Comparison of ENCODE assay signal across 8 cellular contexts in the genomic region with DNA sequence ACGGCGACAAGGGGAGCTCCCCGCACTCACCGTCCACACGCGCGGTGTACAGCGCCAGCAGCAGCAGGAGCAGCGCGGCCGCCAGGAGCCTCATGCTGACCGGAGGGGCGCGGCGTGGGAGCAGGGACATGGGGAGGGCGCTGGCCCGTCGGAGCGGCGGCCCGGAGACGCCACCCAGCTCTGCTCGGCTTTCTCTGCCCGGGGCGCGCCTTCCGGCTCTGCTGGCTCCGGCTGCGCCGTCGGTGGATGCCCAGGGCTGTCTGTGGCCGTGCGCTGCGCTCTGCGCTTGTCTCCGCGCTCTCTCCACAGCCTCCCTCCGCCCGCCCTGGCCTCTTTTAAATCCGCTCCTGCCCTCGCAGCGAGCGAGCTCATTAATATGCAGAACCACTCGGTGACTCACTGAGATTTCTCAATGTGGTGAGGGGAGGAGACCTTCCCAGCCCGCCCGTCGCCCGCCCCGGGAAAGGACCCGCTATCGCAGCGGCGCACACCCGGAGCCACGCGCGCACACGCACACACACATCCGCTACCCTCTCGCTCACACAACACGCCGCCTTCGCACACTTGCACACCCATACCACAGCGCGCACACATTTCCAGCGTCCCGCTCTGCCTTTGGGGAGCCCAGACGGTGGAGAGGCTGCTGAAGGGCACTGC. TPM values are rescaled to one million over a fixed set of nuclear protein-coding genes. Genes with fewer than 3 reads are reported as not detected.
DNase-seq lines count a peak whose midpoint lies in the region; ATAC-seq and TF ChIP-seq lines count a peak whose summit lies in the region.

A gene with protein sequence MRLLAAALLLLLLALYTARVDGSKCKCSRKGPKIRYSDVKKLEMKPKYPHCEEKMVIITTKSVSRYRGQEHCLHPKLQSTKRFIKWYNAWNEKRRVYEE (minus strand): TSS at position 307 of the 657 bp plus-strand sequence. CDS start 213 bp downstream, at position 94.

- no peak within 1 kb of the TSS for H3K4me2 ChIP-seq in mesenchymal stem cell (ENCODE audit: low read length, poor library complexity, severe bottlenecking)

- H3K79me1 ChIP-seq in mesenchymal stem cell (replicated peaks; ENCODE audit: low read length, poor library complexity, severe bottlenecking), result no peaks in the 10 kb centered on the region

- no peak within 1 kb of the TSS for H3K27ac ChIP-seq in mesenchymal stem cell (ENCODE audit: low read length, poor library complexity, severe bottlenecking)
- H3K27ac ChIP-seq in vagina, result peak within 1 kb of the TSS; percentile 35

- H2AK5ac ChIP-seq in mesenchymal stem cell (ENCODE audit: low read length, severe bottlenecking), result no peak within 1 kb of the TSS

- peak within 1 kb of the TSS in 1 of 2 experiments; percentile 37 for H3K14ac ChIP-seq in mesenchymal stem cell (ENCODE audit: low read length in 2 of 2)

- no peak within 1 kb of the TSS for H2BK12ac ChIP-seq in mesenchymal stem cell (ENCODE audit: low read length in 2 of 2)

- TF ChIP-seq CTCF in vagina (IDR thresholded peaks at IDR 0.05), result no peak

- no peak within 1 kb of the TSS for H3K4ac ChIP-seq in mesenchymal stem cell (ENCODE audit: low read depth in 1 of 2, low read length in 2 of 2)

- no peaks in the 10 kb centered on the region for H3K9me3 ChIP-seq in mesenchymal stem cell (ENCODE audit: control insufficient read depth, low read length)
- no peaks in the 10 kb centered on the region for H3K9me3 ChIP-seq in vagina

- H4K91ac ChIP-seq in mesenchymal stem cell (ENCODE audit: low read length), result no peak within 1 kb of the TSS

- H3K27me3 ChIP-seq in mesenchymal stem cell (ENCODE audit: control insufficient read depth in 1 of 2, insufficient read depth in 1 of 2, low read length in 2 of 2), result peaks cover 67 to 83% of the 10 kb centered on the region in 2 experiments
- no peaks in the 10 kb centered on the region for H3K27me3 ChIP-seq in vagina

- H2BK15ac ChIP-seq in mesenchymal stem cell (ENCODE audit: low read depth, poor library complexity, severe bottlenecking), result no peak within 1 kb of the TSS

- no peak within 1 kb of the TSS for H2AFZ ChIP-seq in mesenchymal stem cell (ENCODE audit: low read depth, low read length)

- no peak within 1 kb of the TSS for H2BK120ac ChIP-seq in mesenchymal stem cell (ENCODE audit: low read depth, low read length)

- ATAC-seq in HG03432 (IDR thresholded peaks at IDR 0.05; ENCODE audit: unreplicated experiment), result no peak

- no peak within 1 kb of the TSS for H2BK5ac ChIP-seq in mesenchymal stem cell (ENCODE audit: low read depth, low read length, poor library complexity, severe bottlenecking)

- intact Hi-C loops in vagina (cut with DNase I), result no loop called here

- no peak within 1 kb of the TSS for H3K18ac ChIP-seq in mesenchymal stem cell (ENCODE audit: low read depth in 1 of 2, low read length in 2 of 2)

- no peak within 1 kb of the TSS for H3K23ac ChIP-seq in mesenchymal stem cell (ENCODE audit: low read length in 2 of 2)

- WGBS in mesenchymal stem cell, result 2% methylated on average over 65 of the region's 68 CpGs

- H3K9ac ChIP-seq in mesenchymal stem cell (ENCODE audit: low read length), result peak within 1 kb of the TSS; percentile 36

- no peak within 1 kb of the TSS for H4K8ac ChIP-seq in mesenchymal stem cell (ENCODE audit: low read length)

- DNase-seq in D341Med (ENCODE audit: low spot score) (peak; percentile 66), NCI-H460 (ENCODE audit: extremely low read depth, low read depth) (peak; percentile 41), ecto neural progenitor cell (ENCODE audit: low spot score) (peak; percentile 83), mesenchymal stem cell (peak; percentile 57), vagina (ENCODE audit: extremely low spot score in 2 of 2) (no peak), cortex of kidney (lab: John Stamatoyannopoulos, UW) (no peak)
- no peak for DNase-seq in activated effector memory CD4-positive, alpha-beta T cell treated with Interleukin-2 at 50 U/mL for 16 hours

- peaks cover 14% of the 10 kb centered on the region for H3K4me1 ChIP-seq in mesenchymal stem cell (ENCODE audit: control insufficient read depth, insufficient read depth, low read depth, low read length)
- H3K4me1 ChIP-seq in vagina, result no peaks in the 10 kb centered on the region

- H3K4me3 ChIP-seq in mesenchymal stem cell (ENCODE audit: insufficient read depth in 1 of 2, low read depth in 1 of 2, low read length in 2 of 2), result peak within 1 kb of the TSS; percentile 20 to 70
- H3K4me3 ChIP-seq in vagina, result peak within 1 kb of the TSS; percentile 39 to 47

- H3K36me3 ChIP-seq in mesenchymal stem cell (ENCODE audit: control insufficient read depth in 1 of 2, insufficient read depth in 2 of 2, low read depth in 1 of 2, low read length in 2 of 2) (no peaks in the 10 kb centered on the region), vagina (no peaks in the 10 kb centered on the region)

- peak in 1 of 2 donors; percentile 45 for TF ChIP-seq POLR2A in vagina (IDR thresholded peaks at IDR 0.05)

RNA-seq across cellular contexts. Expression of the gene that starts here (rescaled TPM):
- total RNA-seq in NCI-H460 (2014; rRNA removed; shearing (Covaris generic)), result 0.12 and 0.26 TPM in 2 replicates
- polyA plus RNA-seq in NCI-H460 (2014; cell fraction: nucleus; rRNA removed), result not detected in 2 replicates
- polyA plus RNA-seq in mesenchymal stem cell (2013, experiment 1 of 2), result 1.2 TPM
- 1.2 TPM for polyA plus RNA-seq in mesenchymal stem cell (2013, experiment 2 of 2)
- total RNA-seq in vagina, result 62.1 TPM

Comparison
In these comparisons a context has a peak if more than half of its experiments do, and no peak if none do; other contexts are left out.
1. RNA of the gene that starts here (total RNA-seq): 62.1 TPM in vagina (single experiment); 0.12 to 0.26 TPM in NCI-H460; every median in the first group is over 10 times any median in the second.
2. Peak in DNase-seq in NCI-H460; RNA of the gene not detected or under 1 TPM.
3. DNase-seq: peak in D341Med (single experiment), ecto neural progenitor cell (single experiment) and mesenchymal stem cell (single experiment); none in vagina (0 of 2), activated effector memory CD4-positive, alpha-beta T cell treated with Interleukin-2 at 50 U/mL for 16 hours (single experiment) and cortex of kidney (single experiment).